ENCODE assay signal across 11 cellular contexts in genomic region chr1:243236604-243237252, GRCh38. TPM values are rescaled to one million over a fixed set of nuclear protein-coding genes. Genes with fewer than 3 reads are reported as not detected.
DNase-seq lines count a peak whose midpoint lies in the region; ATAC-seq, FAIRE-seq and TF ChIP-seq lines count a peak whose summit lies in the region.
"Had no signal": no experiment of that assay in that cellular context is flagged by ENCODE, and none has a peak within 500 bp of the region (broad histone marks: within the 10 kb centered on the region; RNA-seq: fewer than 3 reads in every experiment).

No MANE protein-coding gene starts in this region.

- H3K36me3 ChIP-seq in OCI-LY3 (replicated peaks; ENCODE audit: low read depth, low read length) (peaks cover 46% of the 10 kb centered on the region), psoas muscle (ENCODE audit: insufficient read depth in 1 of 2, low read depth in 1 of 2) (peaks cover 0 to 5% of the 10 kb centered on the region in 2 donors), small intestine (ENCODE audit: control insufficient read depth in 2 of 2, insufficient read depth in 2 of 2, low read length in 2 of 2) (peaks cover 2% of the 10 kb centered on the region in 2 donors)
- H3K36me3 ChIP-seq: transverse colon had no signal

- H3K4me1 ChIP-seq in OCI-LY3 (ENCODE audit: low read length) (peaks cover 43% of the 10 kb centered on the region), psoas muscle (peaks cover 34% of the 10 kb centered on the region), small intestine (ENCODE audit: control insufficient read depth in 2 of 2, insufficient read depth in 1 of 2, low read depth in 1 of 2, low read length in 1 of 2) (no peaks in the 10 kb centered on the region)
- H3K4me1 ChIP-seq: neural progenitor cell had no signal

- peak; percentile 70 for ATAC-seq in GM18907 (IDR thresholded peaks at IDR 0.05; ENCODE audit: unreplicated experiment)
- peak; percentile 52 for ATAC-seq in HG02642 (IDR thresholded peaks at IDR 0.05; ENCODE audit: poor library complexity, unreplicated experiment)
- peak in 2 of 4 donors; percentile 62 to 78 for ATAC-seq in psoas muscle

- TF ChIP-seq CTCF in OCI-LY3 (IDR thresholded peaks at IDR 0.05; ENCODE audit: low read depth, low read length) (no peak), psoas muscle (IDR thresholded peaks at IDR 0.05) (no peak)

- 12 to 21% (median 15%) methylated on average over 4 of the region's 4 CpGs for WGBS in psoas muscle, 3 donors
- 64 to 86% (median 85%) methylated on average over 4 of the region's 4 CpGs for WGBS in small intestine, 3 donors

- intact Hi-C loops in psoas muscle (cut with DNase I): no loop called here

- H3K9me3 ChIP-seq in OCI-LY3 (ENCODE audit: insufficient read depth, low read length) (peaks cover 10% of the 10 kb centered on the region; the same call in 1 of the 2 replicates), psoas muscle (peaks cover 4% of the 10 kb centered on the region), small intestine (ENCODE audit: control insufficient read depth, low read depth) (no peaks in the 10 kb centered on the region)

- H4K20me1 ChIP-seq in OCI-LY3 (ENCODE audit: insufficient read depth, low read length): peaks cover 19% of the 10 kb centered on the region; the same call in 1 of the 2 replicates

- H3K27me3 ChIP-seq in OCI-LY3 (ENCODE audit: low read depth, low read length) (no peaks in the 10 kb centered on the region), psoas muscle (ENCODE audit: insufficient read depth in 3 of 3, low read length in 2 of 3) (no peaks in the 10 kb centered on the region), small intestine (ENCODE audit: control insufficient read depth in 2 of 2, insufficient read depth in 2 of 2, low read length in 2 of 2) (no peaks in the 10 kb centered on the region)
- H3K27me3 ChIP-seq: neural progenitor cell, transverse colon had no signal

- peak overlapping the region; percentile 82 for H3K4me2 ChIP-seq in OCI-LY3 (ENCODE audit: low read length)
- H3K4me2 ChIP-seq: neural progenitor cell had no signal

- H2AFZ ChIP-seq in OCI-LY3 (ENCODE audit: low read depth, low read length): no peak overlapping the region
- H2AFZ ChIP-seq: neural progenitor cell had no signal

- FAIRE-seq in small intestine (lab: Jason Lieb, UNC): no peak

- H3K4me3 ChIP-seq in OCI-LY3 (ENCODE audit: low read length): peak overlapping the region; percentile 64
- H3K4me3 ChIP-seq in psoas muscle: peak overlapping the region; percentile 17
- H3K4me3 ChIP-seq in small intestine (ENCODE audit: low read depth in 1 of 2, low read length in 2 of 2): no peak overlapping the region
- H3K4me3 ChIP-seq: neural progenitor cell, transverse colon had no signal

- peaks cover 94% of the 10 kb centered on the region for H3K79me2 ChIP-seq in OCI-LY3 (ENCODE audit: low read length)

- H3K27ac ChIP-seq in OCI-LY3 (ENCODE audit: low read length) (peak overlapping the region; percentile 77), psoas muscle (peak overlapping the region; percentile 56), small intestine (ENCODE audit: low read depth in 1 of 2, low read length in 1 of 2) (no peak overlapping the region)
- H3K27ac ChIP-seq: neural progenitor cell, transverse colon had no signal

- DNase-seq in psoas muscle (no peak), UCSD-AML1 (lab: John Stamatoyannopoulos, UW; ENCODE audit: unreplicated experiment) (no peak), H4 (ENCODE audit: low spot score) (no peak), small intestine (no peak), T-helper 1 cell (no peak)
- DNase-seq: NCI-H1417 treated with DMSO at 0.1 percent for 48 hours, transverse colon had no signal

- peak overlapping the region; percentile 42 for H3K9ac ChIP-seq in OCI-LY3 (ENCODE audit: low read length)
- H3K9ac ChIP-seq: neural progenitor cell had no signal

RNA-seq across cellular contexts. Expression of gene CEP170, which starts 18.4 kb away (rescaled TPM):
- total RNA-seq in psoas muscle: 10 to 100 TPM; 22.8 to 35.1 (median 28.6) TPM
- 10 to 100 TPM in 2 of 3 donors, 1 to 10 TPM in 1; 9.1 to 22.9 (median 10.7) TPM for polyA plus RNA-seq in psoas muscle
- total RNA-seq in H4 (2014; rRNA removed; shearing (Covaris generic)): 21.5 and 28.3 TPM in 2 replicates
- polyA plus RNA-seq in small intestine: 1 to 10 TPM; 1.1 to 6.5 (median 3.0) TPM

RNA-seq across cellular contexts. Expression of gene SDCCAG8, which starts 19.1 kb away (rescaled TPM):
- total RNA-seq in psoas muscle: 10 to 100 TPM; 20.9 to 27.6 (median 24.4) TPM
- polyA plus RNA-seq in psoas muscle: 10 to 100 TPM in 1 of 3 donors, 1 to 10 TPM in 2; 6.4 to 17.4 (median 9.8) TPM
- 7.7 and 7.9 TPM in 2 replicates for total RNA-seq in H4 (2014; rRNA removed; shearing (Covaris generic))
- polyA plus RNA-seq in small intestine: 10 to 100 TPM; 19.2 to 26.5 (median 20.8) TPM

Comparison
In these comparisons a context has a peak if more than half of its experiments do, and no peak if none do; other contexts are left out.
1. H3K27ac ChIP-seq: peak in OCI-LY3 (single experiment) and psoas muscle (single experiment); none in small intestine (0 of 2).
2. H3K4me3 ChIP-seq: peak in OCI-LY3 (single experiment) and psoas muscle (single experiment); none in small intestine (0 of 2).